1 cellular context compared by ENCODE assay signal in the genomic region with DNA sequence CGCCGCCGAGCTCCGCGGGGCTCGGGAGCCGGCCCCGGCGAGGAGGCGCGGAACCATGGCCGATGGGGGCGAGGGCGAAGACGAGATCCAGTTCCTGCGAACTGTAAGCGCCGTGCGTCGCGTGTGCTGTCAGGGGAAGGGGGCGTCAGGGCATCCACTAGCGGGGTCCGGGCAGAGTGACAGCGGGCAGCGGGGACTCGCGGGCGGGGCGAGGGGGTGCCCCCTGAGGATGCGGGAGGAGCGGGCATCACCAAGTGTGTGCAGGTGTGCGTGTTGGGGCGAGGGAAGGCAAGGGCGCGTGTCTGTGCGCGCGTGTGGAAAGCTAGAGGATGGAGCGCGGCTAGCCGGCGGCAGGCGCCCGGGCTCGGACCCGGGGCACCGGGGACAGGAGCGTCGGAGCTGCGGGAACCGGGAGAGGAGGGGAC.
TF ChIP-seq lines count a peak whose summit lies in the region.

No MANE protein-coding gene starts in this region.

TF ChIP-seq in HepG2, 621 proteins besides CTCF, POLR2A, EP300 and RAD21:
- TF ChIP-seq, protein P1, sequence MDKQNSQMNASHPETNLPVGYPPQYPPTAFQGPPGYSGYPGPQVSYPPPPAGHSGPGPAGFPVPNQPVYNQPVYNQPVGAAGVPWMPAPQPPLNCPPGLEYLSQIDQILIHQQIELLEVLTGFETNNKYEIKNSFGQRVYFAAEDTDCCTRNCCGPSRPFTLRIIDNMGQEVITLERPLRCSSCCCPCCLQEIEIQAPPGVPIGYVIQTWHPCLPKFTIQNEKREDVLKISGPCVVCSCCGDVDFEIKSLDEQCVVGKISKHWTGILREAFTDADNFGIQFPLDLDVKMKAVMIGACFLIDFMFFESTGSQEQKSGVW (CRISPR knock-in tag; IDR thresholded peaks at IDR 0.05; ENCODE audit: borderline replicate concordance): no peak
- TF ChIP-seq SP5 (CRISPR knock-in tag; IDR thresholded peaks at IDR 0.05; ENCODE audit: borderline replicate concordance, low read depth): no peak
- TF ChIP-seq MED13 (CRISPR knock-in tag; IDR thresholded peaks at IDR 0.05): no peak
- TF ChIP-seq, protein P2, sequence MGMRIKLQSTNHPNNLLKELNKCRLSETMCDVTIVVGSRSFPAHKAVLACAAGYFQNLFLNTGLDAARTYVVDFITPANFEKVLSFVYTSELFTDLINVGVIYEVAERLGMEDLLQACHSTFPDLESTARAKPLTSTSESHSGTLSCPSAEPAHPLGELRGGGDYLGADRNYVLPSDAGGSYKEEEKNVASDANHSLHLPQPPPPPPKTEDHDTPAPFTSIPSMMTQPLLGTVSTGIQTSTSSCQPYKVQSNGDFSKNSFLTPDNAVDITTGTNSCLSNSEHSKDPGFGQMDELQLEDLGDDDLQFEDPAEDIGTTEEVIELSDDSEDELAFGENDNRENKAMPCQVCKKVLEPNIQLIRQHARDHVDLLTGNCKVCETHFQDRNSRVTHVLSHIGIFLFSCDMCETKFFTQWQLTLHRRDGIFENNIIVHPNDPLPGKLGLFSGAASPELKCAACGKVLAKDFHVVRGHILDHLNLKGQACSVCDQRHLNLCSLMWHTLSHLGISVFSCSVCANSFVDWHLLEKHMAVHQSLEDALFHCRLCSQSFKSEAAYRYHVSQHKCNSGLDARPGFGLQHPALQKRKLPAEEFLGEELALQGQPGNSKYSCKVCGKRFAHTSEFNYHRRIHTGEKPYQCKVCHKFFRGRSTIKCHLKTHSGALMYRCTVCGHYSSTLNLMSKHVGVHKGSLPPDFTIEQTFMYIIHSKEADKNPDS (CRISPR knock-in tag; IDR thresholded peaks at IDR 0.05): no peak
- TF ChIP-seq, protein P3, sequence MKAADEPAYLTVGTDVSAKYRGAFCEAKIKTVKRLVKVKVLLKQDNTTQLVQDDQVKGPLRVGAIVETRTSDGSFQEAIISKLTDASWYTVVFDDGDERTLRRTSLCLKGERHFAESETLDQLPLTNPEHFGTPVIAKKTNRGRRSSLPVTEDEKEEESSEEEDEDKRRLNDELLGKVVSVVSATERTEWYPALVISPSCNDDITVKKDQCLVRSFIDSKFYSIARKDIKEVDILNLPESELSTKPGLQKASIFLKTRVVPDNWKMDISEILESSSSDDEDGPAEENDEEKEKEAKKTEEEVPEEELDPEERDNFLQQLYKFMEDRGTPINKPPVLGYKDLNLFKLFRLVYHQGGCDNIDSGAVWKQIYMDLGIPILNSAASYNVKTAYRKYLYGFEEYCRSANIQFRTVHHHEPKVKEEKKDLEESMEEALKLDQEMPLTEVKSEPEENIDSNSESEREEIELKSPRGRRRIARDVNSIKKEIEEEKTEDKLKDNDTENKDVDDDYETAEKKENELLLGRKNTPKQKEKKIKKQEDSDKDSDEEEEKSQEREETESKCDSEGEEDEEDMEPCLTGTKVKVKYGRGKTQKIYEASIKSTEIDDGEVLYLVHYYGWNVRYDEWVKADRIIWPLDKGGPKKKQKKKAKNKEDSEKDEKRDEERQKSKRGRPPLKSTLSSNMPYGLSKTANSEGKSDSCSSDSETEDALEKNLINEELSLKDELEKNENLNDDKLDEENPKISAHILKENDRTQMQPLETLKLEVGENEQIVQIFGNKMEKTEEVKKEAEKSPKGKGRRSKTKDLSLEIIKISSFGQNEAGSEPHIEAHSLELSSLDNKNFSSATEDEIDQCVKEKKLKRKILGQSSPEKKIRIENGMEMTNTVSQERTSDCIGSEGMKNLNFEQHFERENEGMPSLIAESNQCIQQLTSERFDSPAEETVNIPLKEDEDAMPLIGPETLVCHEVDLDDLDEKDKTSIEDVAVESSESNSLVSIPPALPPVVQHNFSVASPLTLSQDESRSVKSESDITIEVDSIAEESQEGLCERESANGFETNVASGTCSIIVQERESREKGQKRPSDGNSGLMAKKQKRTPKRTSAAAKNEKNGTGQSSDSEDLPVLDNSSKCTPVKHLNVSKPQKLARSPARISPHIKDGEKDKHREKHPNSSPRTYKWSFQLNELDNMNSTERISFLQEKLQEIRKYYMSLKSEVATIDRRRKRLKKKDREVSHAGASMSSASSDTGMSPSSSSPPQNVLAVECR (CRISPR knock-in tag; IDR thresholded peaks at IDR 0.05; ENCODE audit: borderline replicate concordance): no peak
